ENCODE assay signal across 23 cellular contexts in genomic region chr20:58677808-58678207, GRCh38.
"Had no signal": no experiment of that assay in that cellular context is flagged by ENCODE, and none has a peak within 500 bp of the region (broad histone marks: within the 10 kb centered on the region; RNA-seq: fewer than 3 reads in every experiment).

No MANE protein-coding gene starts in this region.

- H2AFZ ChIP-seq: parathyroid adenoma had no signal

- H3K4me3 ChIP-seq: coronary artery, dorsolateral prefrontal cortex, right atrium auricular region, suprapubic skin, tibial artery had no signal

- H3K4me3 Mint-ChIP-seq: activated naive CD4-positive, alpha-beta T cell treated with anti-CD3 and anti-CD28 coated beads for 36 hours; activated naive CD8-positive, alpha-beta T cell treated with anti-CD3 and anti-CD28 coated beads, Interleukin-2, amount 10 ng/mL, durations not matched to agents 7 days and 5 days; activated T-helper 1 cell treated with anti-CD3 and anti-CD28 coated beads, Interleukin-12 subunit alpha, Interleukin-12 subunit beta, Interleukin-2, Interleukin-4 antibody, amounts not matched to agents 30 ng/mL and 10 ng/mL and 1 ng/mL, durations not matched to agents 14 hours and 24 hours and 36 hours; immature natural killer cell; naive thymus-derived CD4-positive, alpha-beta T cell had no signal

- ATAC-seq: naive thymus-derived CD4-positive, alpha-beta T cell had no signal

- FAIRE-seq: astrocyte had no signal

- H3K27me3 Mint-ChIP-seq: activated naive CD8-positive, alpha-beta T cell treated with anti-CD3 and anti-CD28 coated beads, Interleukin-2, amount 10 ng/mL, durations not matched to agents 7 days and 5 days; naive thymus-derived CD4-positive, alpha-beta T cell had no signal

- H3K27ac Mint-ChIP-seq: activated naive CD4-positive, alpha-beta T cell treated with anti-CD3 and anti-CD28 coated beads for 36 hours; activated naive CD8-positive, alpha-beta T cell treated with anti-CD3 and anti-CD28 coated beads, Interleukin-2, amount 10 ng/mL, durations not matched to agents 7 days and 5 days; activated T-helper 1 cell treated with anti-CD3 and anti-CD28 coated beads, Interleukin-12 subunit alpha, Interleukin-12 subunit beta, Interleukin-2, Interleukin-4 antibody, amounts not matched to agents 30 ng/mL and 10 ng/mL and 1 ng/mL, durations not matched to agents 14 hours and 24 hours and 36 hours; naive thymus-derived CD4-positive, alpha-beta T cell had no signal

- H3K27me3 ChIP-seq: brain microvascular endothelial cell, dorsolateral prefrontal cortex, right atrium auricular region, suprapubic skin, tibial artery had no signal

- H3K9me3 Mint-ChIP-seq: activated naive CD4-positive, alpha-beta T cell treated with anti-CD3 and anti-CD28 coated beads for 36 hours; activated naive CD8-positive, alpha-beta T cell treated with anti-CD3 and anti-CD28 coated beads, Interleukin-2, amount 10 ng/mL, durations not matched to agents 7 days and 5 days; activated T-helper 1 cell treated with anti-CD3 and anti-CD28 coated beads, Interleukin-12 subunit alpha, Interleukin-12 subunit beta, Interleukin-2, Interleukin-4 antibody, amounts not matched to agents 30 ng/mL and 10 ng/mL and 1 ng/mL, durations not matched to agents 14 hours and 24 hours and 36 hours; immature natural killer cell had no signal

- H3K9ac ChIP-seq: parathyroid adenoma had no signal

- H3K79me2 ChIP-seq: parathyroid adenoma had no signal

- H3K27ac ChIP-seq: brain microvascular endothelial cell, coronary artery, dorsolateral prefrontal cortex, parathyroid adenoma, right atrium auricular region, suprapubic skin, tibial artery had no signal

- H3K4me1 ChIP-seq: right atrium auricular region, suprapubic skin, tibial artery had no signal

- H3K9me3 ChIP-seq: right atrium auricular region, suprapubic skin, tibial artery had no signal

- DNase-seq: activated CD4-positive, alpha-beta T cell treated with anti-CD3 and anti-CD28 coated beads for 4 hours; activated CD4-positive, alpha-beta T cell treated with anti-CD3 and anti-CD28 coated beads, Interleukin-2, amount 50 U/mL, for 4 hours; activated effector memory CD4-positive, alpha-beta T cell treated with anti-CD3 and anti-CD28 coated beads, Interleukin-2, amount 50 U/mL, for 16 hours; activated naive CD4-positive, alpha-beta T cell treated with anti-CD3 and anti-CD28 coated beads for 36 hours; activated naive CD8-positive, alpha-beta T cell treated with anti-CD3 and anti-CD28 coated beads, Interleukin-2, amount 10 ng/mL, durations not matched to agents 7 days and 5 days; activated T-cell treated with anti-CD3 and anti-CD28 coated beads for 4 hours; brain microvascular endothelial cell; dorsolateral prefrontal cortex; effector memory CD4-positive, alpha-beta T cell; foreskin fibroblast; hippocampal formation; immature natural killer cell; midbrain; naive thymus-derived CD4-positive, alpha-beta T cell; nucleus accumbens; stimulated activated naive CD4-positive, alpha-beta T cell; tibial artery had no signal
